ENCODE assay signal across 10 cellular contexts in genomic region chr20:43752561-43753301, GRCh38. TPM values are rescaled to one million over a fixed set of nuclear protein-coding genes. Genes with fewer than 3 reads are reported as not detected.
DNase-seq lines count a peak whose midpoint lies in the region; ATAC-seq lines count a peak whose summit lies in the region.
"Had no signal": no experiment of that assay in that cellular context is flagged by ENCODE, and none has a peak within 500 bp of the region (broad histone marks: within the 10 kb centered on the region; RNA-seq: fewer than 3 reads in every experiment).

No MANE protein-coding gene starts in this region.

- H3K4me3 ChIP-seq in GM08714 (ENCODE audit: low read length): peak overlapping the region; percentile 29; the same call in 1 of the 2 replicates

- H3K27ac Mint-ChIP-seq in activated T-helper 2 cell treated with anti-CD3 and anti-CD28 coated beads, Interferon-gamma antibody, Interleukin-2, Interleukin-4, amounts not matched to agents 10 μg/mL and 5 μg/mL and 100 μg/mL, durations not matched to agents 14 hours and 24 hours and 36 hours: peak overlapping the region; percentile 96

- intact Hi-C loops in activated T-helper 2 cell treated with anti-CD3 and anti-CD28 coated beads, Interferon-gamma antibody, Interleukin-2, Interleukin-4, amounts not matched to agents 10 μg/mL and 5 μg/mL and 100 μg/mL, durations not matched to agents 14 hours and 24 hours and 36 hours (cut with micrococcal nuclease): no loop called here

- no peaks in the 10 kb centered on the region for H3K27me3 Mint-ChIP-seq in activated T-helper 2 cell treated with anti-CD3 and anti-CD28 coated beads, Interferon-gamma antibody, Interleukin-2, Interleukin-4, amounts not matched to agents 10 μg/mL and 5 μg/mL and 100 μg/mL, durations not matched to agents 14 hours and 24 hours and 36 hours (ENCODE audit: low read depth)

- peaks cover 8% of the 10 kb centered on the region for H3K36me3 Mint-ChIP-seq in activated T-helper 2 cell treated with anti-CD3 and anti-CD28 coated beads, Interferon-gamma antibody, Interleukin-2, Interleukin-4, amounts not matched to agents 10 μg/mL and 5 μg/mL and 100 μg/mL, durations not matched to agents 14 hours and 24 hours and 36 hours (ENCODE audit: low read depth)
- H3K36me3 Mint-ChIP-seq: T-cell had no signal

- peak overlapping the region; percentile 54 for H3K4me3 Mint-ChIP-seq in activated T-helper 2 cell treated with anti-CD3 and anti-CD28 coated beads, Interferon-gamma antibody, Interleukin-2, Interleukin-4, amounts not matched to agents 10 μg/mL and 5 μg/mL and 100 μg/mL, durations not matched to agents 14 hours and 24 hours and 36 hours (ENCODE audit: low read depth)

- peaks cover 10% of the 10 kb centered on the region for H3K9me3 Mint-ChIP-seq in activated T-helper 2 cell treated with anti-CD3 and anti-CD28 coated beads, Interferon-gamma antibody, Interleukin-2, Interleukin-4, amounts not matched to agents 10 μg/mL and 5 μg/mL and 100 μg/mL, durations not matched to agents 14 hours and 24 hours and 36 hours
- H3K9me3 Mint-ChIP-seq: T-cell had no signal

- peak; percentile 53 for ATAC-seq in GM21367 (IDR thresholded peaks at IDR 0.05; ENCODE audit: unreplicated experiment)
- ATAC-seq: T-cell had no signal

- peak; percentile 96 for DNase-seq in HT1080 (ENCODE audit: low read depth)
- DNase-seq in activated T-helper 2 cell treated with anti-CD3 and anti-CD28 coated beads, Interferon-gamma antibody, Interleukin-2, Interleukin-4, amounts not matched to agents 10 μg/mL and 5 μg/mL and 100 μg/mL, durations not matched to agents 14 hours and 24 hours and 36 hours (ENCODE audit: low spot score): peak; percentile 31
- DNase-seq in mucosa of gallbladder (ENCODE audit: low spot score): peak; percentile 20
- no peak for DNase-seq in mesenteric fat pad (ENCODE audit: low spot score)
- DNase-seq in HPDE6-E6E7 (ENCODE audit: extremely low spot score): no peak
- DNase-seq in NCI-H2029 treated with DMSO at 0.1 percent for 48 hours (lab: John Stamatoyannopoulos, UW): no peak

- peaks cover 42% of the 10 kb centered on the region for H3K4me1 Mint-ChIP-seq in activated T-helper 2 cell treated with anti-CD3 and anti-CD28 coated beads, Interferon-gamma antibody, Interleukin-2, Interleukin-4, amounts not matched to agents 10 μg/mL and 5 μg/mL and 100 μg/mL, durations not matched to agents 14 hours and 24 hours and 36 hours (ENCODE audit: low read depth)

RNA-seq across cellular contexts. Expression of gene GTSF1L, which starts 25.9 kb away (rescaled TPM):
- total RNA-seq in HT1080 (2014; rRNA removed; shearing (Covaris generic)): not detected in 2 replicates
- not detected in 2 replicates for polyA plus RNA-seq in HT1080 (2015; cell fraction: cytosol; rRNA removed)
- polyA plus RNA-seq in HT1080 (2015; cell fraction: nucleus; rRNA removed): not detected in 2 replicates
- 0.48 TPM in 1 of 2 replicates, not detected in the other for total RNA-seq in activated T-helper 2 cell treated with anti-CD3 and anti-CD28 coated beads, Interferon-gamma antibody, Interleukin-2, Interleukin-4, amounts not matched to agents 10 μg/mL and 5 μg/mL and 100 μg/mL, durations not matched to agents 14 hours and 24 hours and 36 hours
- not detected for total RNA-seq in mucosa of gallbladder
- total RNA-seq in mesenteric fat pad: not detected
- polyA plus RNA-seq: keratinocyte had no signal

Comparison
In these comparisons a context has a peak if more than half of its experiments do, and no peak if none do; other contexts are left out.
1. DNase-seq: peak in HT1080 (single experiment), activated T-helper 2 cell treated with anti-CD3 and anti-CD28 coated beads, Interferon-gamma antibody, Interleukin-2, Interleukin-4, amounts not matched to agents 10 μg/mL and 5 μg/mL and 100 μg/mL, durations not matched to agents 14 hours and 24 hours and 36 hours (single experiment) and mucosa of gallbladder (single experiment); none in mesenteric fat pad (single experiment), HPDE6-E6E7 (single experiment) and NCI-H2029 treated with DMSO at 0.1 percent for 48 hours (single experiment).